ENCODE assay signal across 9 cellular contexts in genomic region chr18:2985628-2986027, GRCh38. TPM values are rescaled to one million over a fixed set of nuclear protein-coding genes. Genes with fewer than 3 reads are reported as not detected.
A peak's percentile ranks its signal among the peaks of the same experiment; 100 is the strongest.
DNase-seq lines count a peak whose midpoint lies in the region; ATAC-seq, FAIRE-seq and TF ChIP-seq lines count a peak whose summit lies in the region.
"Had no signal": no experiment of that assay in that cellular context is flagged by ENCODE, and none has a peak within 500 bp of the region (broad histone marks: within the 10 kb centered on the region; RNA-seq: fewer than 3 reads in every experiment).

No MANE protein-coding gene starts in this region.

- H3K27ac ChIP-seq in A673 (ENCODE audit: low read depth, low read length, poor library complexity, severe bottlenecking) (no peak overlapping the region), endodermal cell (ENCODE audit: low read depth, low read length) (no peak overlapping the region), gastrocnemius medialis (no peak overlapping the region)

- no peak for ATAC-seq in gastrocnemius medialis

- no peak overlapping the region for H3K27ac Mint-ChIP-seq in endodermal cell

- H3K4me3 Mint-ChIP-seq in endodermal cell, result no peak overlapping the region
- H3K4me3 Mint-ChIP-seq: dendritic cell treated with granulocyte-macrophage colony-stimulating factor and Interleukin-4, amounts not matched to agents 40 ng/mL and 50 ng/mL, for 4 days had no signal

- WGBS in endodermal cell (ENCODE audit: insufficient coverage in 1 of 2, insufficient read length in 1 of 2), 2 experiments, result 100% methylated on average over 1 to 2 of the region's 2 CpGs

- H3K36me3 Mint-ChIP-seq in endodermal cell (ENCODE audit: low read depth), result peaks cover 2% of the 10 kb centered on the region

- intact Hi-C loops in A673 (cut with micrococcal nuclease; ENCODE audit: unreplicated experiment) (no loop called here), gastrocnemius medialis (cut with DNase I; ENCODE audit: low total_unique reads) (loop anchor here (1.0 kb wide), 1 partner anchor 53 kb away; no protein-coding TSS in a partner anchor)

- peak; percentile 80 for FAIRE-seq in GM18507 (lab: Jason Lieb, UNC)

- no TSS peak for BruUV-seq in A673 (replicated peaks; lab: Mats Ljungman, UMichigan)

- no peak for DNase-seq in A673 (ENCODE audit: low spot score)
- no peak for DNase-seq in GM18507 (ENCODE audit: extremely low spot score, insufficient read length, low read depth)
- peak; percentile 69 for DNase-seq in NAMALWA (ENCODE audit: low spot score)
- DNase-seq in endodermal cell, result no peak
- no peak for DNase-seq in gastrocnemius medialis
- DNase-seq in activated CD4-positive, CD25-positive, alpha-beta regulatory T cell treated with anti-CD3 and anti-CD28 coated beads, Interleukin-2, amount 50 U/mL, for 72 hours, result no peak
- no peak for DNase-seq in NCI-H1417 (lab: John Stamatoyannopoulos, UW)
- no peak for DNase-seq in NCI-H2227 (lab: John Stamatoyannopoulos, UW; ENCODE audit: unreplicated experiment)

- H3K9ac ChIP-seq in endodermal cell (ENCODE audit: extremely low read depth, low read length, poor library complexity, severe bottlenecking), result no peak overlapping the region

- TF ChIP-seq POLR2A in gastrocnemius medialis (IDR thresholded peaks at IDR 0.05), result no peak

- POLR2A ChIA-PET in A673 (lab: Charles Lee; ENCODE audit: low non-redundant PET), result interaction anchor here (0.6 kb wide), 1 partner anchor 9 kb away, joined by 3 read pairs; no protein-coding TSS in a partner anchor

- H3K27me3 Mint-ChIP-seq in endodermal cell (ENCODE audit: insufficient read depth), result no peaks in the 10 kb centered on the region
- H3K27me3 Mint-ChIP-seq: dendritic cell treated with granulocyte-macrophage colony-stimulating factor and Interleukin-4, amounts not matched to agents 40 ng/mL and 50 ng/mL, for 4 days had no signal

- H3K36me3 ChIP-seq in A673 (ENCODE audit: insufficient read depth, low read length, poor library complexity, severe bottlenecking) (peaks cover 7% of the 10 kb centered on the region), endodermal cell (ENCODE audit: control insufficient read depth, insufficient read depth, low read length) (no peaks in the 10 kb centered on the region), gastrocnemius medialis (no peaks in the 10 kb centered on the region)

- H3K4me1 Mint-ChIP-seq in endodermal cell, result peaks cover 36% of the 10 kb centered on the region

- in situ Hi-C loops in gastrocnemius medialis (cut with MboI; ENCODE audit: low sequenced_read_pairs in 4 of 4), result no loop called here

- CTCF ChIA-PET in A673 (lab: Charles Lee), result interaction anchor here (0.7 kb wide), 1 partner anchor 38 kb away, joined by 6 read pairs; no protein-coding TSS in a partner anchor

- no peaks in the 10 kb centered on the region for H3K27me3 ChIP-seq in A673 (replicated peaks; ENCODE audit: insufficient read depth, low read depth, low read length, poor library complexity)
- no peaks in the 10 kb centered on the region for H3K27me3 ChIP-seq in endodermal cell (ENCODE audit: control insufficient read depth, insufficient read depth, low read length, poor library complexity, severe bottlenecking)
- H3K27me3 ChIP-seq in gastrocnemius medialis, result no peaks in the 10 kb centered on the region

- no peaks in the 10 kb centered on the region for H3K9me3 ChIP-seq in A673 (ENCODE audit: low read depth, low read length, poor library complexity, severe bottlenecking)
- H3K9me3 ChIP-seq in endodermal cell (ENCODE audit: control insufficient read depth, low read length), result peaks cover 11% of the 10 kb centered on the region
- H3K9me3 ChIP-seq in gastrocnemius medialis, result no peaks in the 10 kb centered on the region

- no peaks in the 10 kb centered on the region for H3K9me3 Mint-ChIP-seq in endodermal cell
- H3K9me3 Mint-ChIP-seq: dendritic cell treated with granulocyte-macrophage colony-stimulating factor and Interleukin-4, amounts not matched to agents 40 ng/mL and 50 ng/mL, for 4 days had no signal

- H3K4me3 ChIP-seq in A673 (ENCODE audit: low read depth, low read length, poor library complexity, severe bottlenecking) (no peak overlapping the region), endodermal cell (ENCODE audit: low read length) (no peak overlapping the region), gastrocnemius medialis (no peak overlapping the region)

- TF ChIP-seq CTCF in A673 (conservative IDR thresholded peaks at IDR 0.05; ENCODE audit: low read depth, low read length) (peak; percentile 62), endodermal cell (conservative IDR thresholded peaks at IDR 0.05) (peak; percentile 67), gastrocnemius medialis (IDR thresholded peaks at IDR 0.05 in 4 of 5, conservative IDR thresholded peaks at IDR 0.05 in 1 of 5) (peak in 3 of 5 experiments; percentile 25 to 44 (median 37))

- peaks cover 45% of the 10 kb centered on the region for H3K4me1 ChIP-seq in A673 (ENCODE audit: insufficient read depth, low read length, poor library complexity, severe bottlenecking)
- H3K4me1 ChIP-seq in endodermal cell (ENCODE audit: control insufficient read depth, insufficient read depth, low read length), result no peaks in the 10 kb centered on the region
- peaks cover 14 to 26% of the 10 kb centered on the region in 2 donors for H3K4me1 ChIP-seq in gastrocnemius medialis

RNA-seq across cellular contexts. Expression of gene LPIN2, which starts 27.3 kb away (rescaled TPM):
- total RNA-seq in A673 (2021) (22.5 and 24.0 TPM in 2 replicates), endodermal cell (10 to 100 TPM; 22.9 to 31.8 TPM), gastrocnemius medialis (1 to 10 TPM; 4.9 to 9.1 (median 8.2) TPM)
- polyA plus RNA-seq in endodermal cell (2013, experiment 1 of 2), result 22.0 TPM
- polyA plus RNA-seq in endodermal cell (2013, experiment 2 of 2), result 24.4 TPM
